ENCODE assay signal across 38 cellular contexts in genomic region chr20:45742596-45742995, GRCh38. TPM values are rescaled to one million over a fixed set of nuclear protein-coding genes. Genes with fewer than 3 reads are reported as not detected.
"Had no signal": no experiment of that assay in that cellular context is flagged by ENCODE, and none has a peak within 500 bp of the region (broad histone marks: within the 10 kb centered on the region; RNA-seq: fewer than 3 reads in every experiment).

No MANE protein-coding gene starts in this region.

- H3K4me3 ChIP-seq: MG63 had no signal

- H3K9me3 ChIP-seq: MG63 had no signal

- H3K36me3 ChIP-seq: MG63 had no signal

- DNase-seq: Karpas-422, Kasumi-1, KBM-7, KG1, MG63, MM.1S, MV-4-11, NCI-H1048, NCI-H1092, NCI-H1092 treated with DMSO at 0.1 percent for 48 hours, NCI-H1105, NCI-H1105 treated with DMSO at 0.1 percent for 48 hours, NCI-H1417, NCI-H1417 treated with DMSO at 0.1 percent for 48 hours, NCI-H1436, NCI-H1436 treated with DMSO at 0.1 percent for 48 hours, NCI-H146, NCI-H1694, NCI-H1694 treated with DMSO at 0.1 percent for 48 hours, NCI-H187, NCI-H187 treated with DMSO at 0.1 percent for 48 hours, NCI-H1930, NCI-H2029, NCI-H2029 treated with DMSO at 0.1 percent for 48 hours, NCI-H2081, NCI-H2081 treated with DMSO at 0.1 percent for 48 hours, NCI-H2107, NCI-H2171, NCI-H2171 treated with DMSO at 0.1 percent for 48 hours, NCI-H2227 treated with DMSO at 0.1 percent for 48 hours, NCI-H226, NCI-H345, NCI-H446, NCI-H446 treated with DMSO at 0.1 percent for 48 hours had no signal

- H3K27ac ChIP-seq: KMS-11 had no signal

- H3K9ac ChIP-seq: KMS-11 had no signal

- H3K4me2 ChIP-seq: KMS-11 had no signal

RNA-seq across cellular contexts. Expression of gene SPINT4, which starts 20.4 kb away (rescaled TPM):
- total RNA-seq: LHCN-M2, M059J, MCF 10A had no signal

RNA-seq across cellular contexts. Expression of gene WFDC10B, which starts 37.8 kb away (rescaled TPM):
- total RNA-seq: LHCN-M2, M059J, MCF 10A had no signal

RNA-seq across cellular contexts. Expression of gene WFDC13, which starts 40.8 kb away (rescaled TPM):
- total RNA-seq: LHCN-M2, M059J, MCF 10A had no signal

RNA-seq across cellular contexts. Expression of gene WFDC3, which starts 49.1 kb away (rescaled TPM):
- total RNA-seq: M059J, MCF 10A had no signal
